Comparison of ENCODE assay signal across 10 cellular contexts in the genomic region with DNA sequence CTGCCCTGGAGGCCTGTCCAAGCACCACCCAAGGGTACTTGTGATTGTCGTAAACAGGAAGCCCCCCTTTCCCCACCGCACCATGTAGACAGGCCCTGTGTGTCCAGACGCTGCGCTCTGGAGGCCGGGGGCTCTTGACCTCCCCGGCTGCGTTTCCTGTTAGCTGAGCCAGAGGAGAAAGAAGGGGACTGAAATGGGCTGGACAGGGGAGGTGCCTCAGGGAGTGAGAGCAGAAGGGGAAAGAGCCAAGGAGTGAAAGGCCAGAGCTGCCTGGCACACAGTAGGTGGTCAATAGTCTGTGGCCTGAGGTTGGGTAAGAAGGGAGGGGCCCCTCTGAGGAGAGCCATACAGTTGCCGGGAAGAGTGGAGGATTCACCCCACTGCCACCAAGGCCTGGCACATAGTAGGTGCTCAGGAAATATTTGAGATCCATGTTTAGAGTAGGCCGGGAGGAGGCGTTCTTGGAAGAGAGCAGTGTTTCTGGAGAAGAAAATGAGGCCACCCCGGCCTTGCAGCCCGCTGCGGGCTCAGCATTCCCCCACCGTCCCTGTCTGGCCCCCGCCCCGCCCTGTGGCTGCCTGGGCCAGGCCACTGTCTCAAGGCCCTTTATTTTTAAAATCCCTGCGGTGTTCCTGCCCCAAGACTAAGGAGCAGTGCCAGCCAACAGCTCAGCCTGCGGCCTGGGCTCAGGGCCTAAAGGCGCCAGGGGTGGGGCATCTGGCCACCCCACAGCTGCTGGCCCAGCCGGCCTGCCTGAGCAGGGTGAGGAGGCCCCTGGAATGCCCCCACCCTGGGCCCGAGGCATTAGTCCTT. TPM values are rescaled to one million over a fixed set of nuclear protein-coding genes. Genes with fewer than 3 reads are reported as not detected.
A peak's percentile ranks its signal among the peaks of the same experiment; 100 is the strongest.
DNase-seq lines count a peak whose midpoint lies in the region; ATAC-seq, FAIRE-seq and TF ChIP-seq lines count a peak whose summit lies in the region.
"Had no signal": no experiment of that assay in that cellular context is flagged by ENCODE, and none has a peak within 500 bp of the region (broad histone marks: within the 10 kb centered on the region; RNA-seq: fewer than 3 reads in every experiment).

No MANE protein-coding gene starts in this region.

- peak overlapping the region; percentile 43 for H3K4me3 Mint-ChIP-seq in HFFc6

- DNase-seq in HFFc6 (peak; percentile 50), dedifferentiated amniotic fluid mesenchymal stem cell (ENCODE audit: extremely low spot score) (peak; percentile 32), left colon (peak in 1 of 2 donors; percentile 41), smooth muscle cell of the brain vasculature (ENCODE audit: low read depth, low spot score) (peak; percentile 89), GM12891 (ENCODE audit: insufficient read length, low spot score) (no peak), T-helper 1 cell (no peak)
- no peak for DNase-seq in activated naive CD4-positive, alpha-beta T cell treated with anti-CD3 and anti-CD28 coated beads, Interleukin-2, amount 50 U/mL, for 16 hours
- DNase-seq: stimulated activated naive CD4-positive, alpha-beta T cell treated with Interleukin-2 at 50 U/mL for 16 hours had no signal

- H3K36me3 Mint-ChIP-seq in HFFc6 (ENCODE audit: low read depth), result no peaks in the 10 kb centered on the region

- FAIRE-seq in GM12891 (lab: Jason Lieb, UNC), result no peak

- no peaks in the 10 kb centered on the region for H3K9me3 Mint-ChIP-seq in HFFc6

- peak; percentile 4 for ATAC-seq in left colon
- no peak for ATAC-seq in HG02610 (IDR thresholded peaks at IDR 0.05; ENCODE audit: unreplicated experiment)

- peaks cover 61% of the 10 kb centered on the region for H3K4me1 Mint-ChIP-seq in HFFc6 (ENCODE audit: low read depth)

- intact Hi-C loops in left colon (cut with DNase I, micrococcal nuclease), result no loop called here

- peaks cover 1% of the 10 kb centered on the region; the same call in 1 of the 2 replicates for H3K27me3 Mint-ChIP-seq in HFFc6 (ENCODE audit: insufficient read depth)

- no peak for TF ChIP-seq POLR2A in GM12891 (IDR thresholded peaks at IDR 0.05; ENCODE audit: low read depth, low read length)

- H3K27ac Mint-ChIP-seq in HFFc6, result peak overlapping the region; percentile 91

- peak; percentile 53 for TF ChIP-seq CTCF in HFFc6 (IDR thresholded peaks at IDR 0.05)

TF ChIP-seq in GM12891, 5 proteins besides CTCF, POLR2A, EP300 and RAD21:
- no peak for TF ChIP-seq PAX5 (IDR thresholded peaks at IDR 0.05; ENCODE audit: insufficient read depth, low read length, severe bottlenecking)
- TF ChIP-seq SPI1 (IDR thresholded peaks at IDR 0.05; ENCODE audit: low read depth, low read length), result no peak
- TF ChIP-seq POLR2AphosphoS5 (IDR thresholded peaks at IDR 0.05; ENCODE audit: low read depth, low read length), result no peak
- no peak for TF ChIP-seq TAF1 (IDR thresholded peaks at IDR 0.05; ENCODE audit: low read depth, low read length)
- no peak for TF ChIP-seq POU2F2 (IDR thresholded peaks at IDR 0.05; ENCODE audit: low read depth, low read length)

RNA-seq across cellular contexts. Expression of a gene that starts 13.6 kb away (rescaled TPM):
- 100 to 1,000 TPM in 3 of 6 experiments, 10 to 100 TPM in 3; 88.3 to 104 (median 97.2) TPM for total RNA-seq in HFFc6 (2021; fragmentation: NEBNext Ultra II Directional; extraction: Animal tissue kit (Norgen Biotek cat#: 25700))
- total RNA-seq in left colon, result 10 to 100 TPM; 52.2 to 64.1 TPM
- not detected for polyA plus RNA-seq in GM12891 (2012; ENCODE audit: low read depth, missing spikeins)

RNA-seq across cellular contexts. Expression of a gene that starts 27.4 kb away (rescaled TPM):
- 1 to 10 TPM; 4.4 to 5.6 (median 4.8) TPM for total RNA-seq in HFFc6 (2021; fragmentation: NEBNext Ultra II Directional; extraction: Animal tissue kit (Norgen Biotek cat#: 25700))
- 10 to 100 TPM; 64.1 to 66.4 TPM for total RNA-seq in left colon
- polyA plus RNA-seq in GM12891 (2012; ENCODE audit: low read depth, missing spikeins), result not detected

RNA-seq across cellular contexts. Expression of a gene that starts 33.2 kb away (rescaled TPM):
- total RNA-seq in HFFc6 (2021; fragmentation: NEBNext Ultra II Directional; extraction: Animal tissue kit (Norgen Biotek cat#: 25700)), result not detected
- 10 to 100 TPM; 42.9 to 44.5 TPM for total RNA-seq in left colon
- 1.1 TPM for polyA plus RNA-seq in GM12891 (2012; ENCODE audit: low read depth, missing spikeins)
- total RNA-seq: dermis microvascular lymphatic vessel endothelial cell had no signal

Comparison
In these comparisons a context has a peak if more than half of its experiments do, and no peak if none do; other contexts are left out.
1. DNase-seq: peak in HFFc6 (single experiment), dedifferentiated amniotic fluid mesenchymal stem cell (single experiment) and smooth muscle cell of the brain vasculature (single experiment); none in GM12891 (single experiment), activated naive CD4-positive, alpha-beta T cell treated with anti-CD3 and anti-CD28 coated beads, Interleukin-2, amount 50 U/mL, for 16 hours (single experiment) and T-helper 1 cell (0 of 5).
2. RNA of a gene that starts 27.4 kb away (total RNA-seq): 64.1 to 66.4 TPM in left colon; 4.4 to 5.6 TPM in HFFc6; every median in the first group is over 4 times any median in the second.
3. RNA of a gene that starts 33.2 kb away (total RNA-seq): 42.9 to 44.5 TPM in left colon; not detected in HFFc6; every median in the first group is over 10 times any median in the second.